In genomic region chr11:57758174-57758573, GRCh38 we compare ENCODE assay signal across 25 cellular contexts. TPM values are rescaled to one million over a fixed set of nuclear protein-coding genes. Genes with fewer than 3 reads are reported as not detected.
DNase-seq lines count a peak whose midpoint lies in the region; ATAC-seq and TF ChIP-seq lines count a peak whose summit lies in the region.
"Had no signal": no experiment of that assay in that cellular context is flagged by ENCODE, and none has a peak within 500 bp of the region (broad histone marks: within the 10 kb centered on the region; RNA-seq: fewer than 3 reads in every experiment).

No MANE protein-coding gene starts in this region.

- intact Hi-C loops in dendritic cell treated with granulocyte-macrophage colony-stimulating factor and Interleukin-4, amounts not matched to agents 40 ng/mL and 50 ng/mL, for 4 days (cut with micrococcal nuclease), result loop anchor here (10.0 kb wide), 1 partner anchor 767 kb away; no protein-coding TSS in a partner anchor

- H3K27ac Mint-ChIP-seq in activated naive CD8-positive, alpha-beta T cell treated with anti-CD3 and anti-CD28 coated beads for 36 hours, result peak overlapping the region; percentile 4
- H3K27ac Mint-ChIP-seq in activated naive CD8-positive, alpha-beta T cell treated with anti-CD3 and anti-CD28 coated beads, Interleukin-2, amount 50 U/mL, for 24 hours, result no peak overlapping the region
- peak overlapping the region; percentile 6 for H3K27ac Mint-ChIP-seq in dendritic cell treated with granulocyte-macrophage colony-stimulating factor and Interleukin-4, amounts not matched to agents 40 ng/mL and 50 ng/mL, for 4 days
- H3K27ac Mint-ChIP-seq in glutamatergic neuron (ENCODE audit: unreplicated experiment), result no peak overlapping the region
- H3K27ac Mint-ChIP-seq: CD14-positive monocyte; CD4-positive, alpha-beta memory T cell; CD4-positive, CD25-positive, alpha-beta regulatory T cell had no signal

- ATAC-seq in activated naive CD8-positive, alpha-beta T cell treated with anti-CD3 and anti-CD28 coated beads, Interleukin-2, amount 50 U/mL, for 24 hours, result no peak
- ATAC-seq in HG02588 (IDR thresholded peaks at IDR 0.05; ENCODE audit: unreplicated experiment), result no peak
- ATAC-seq: GM12878 had no signal

- no peak overlapping the region for H3K4me3 Mint-ChIP-seq in activated naive CD8-positive, alpha-beta T cell treated with anti-CD3 and anti-CD28 coated beads for 36 hours
- H3K4me3 Mint-ChIP-seq in activated naive CD8-positive, alpha-beta T cell treated with anti-CD3 and anti-CD28 coated beads, Interleukin-2, amount 50 U/mL, for 24 hours, result no peak overlapping the region
- H3K4me3 Mint-ChIP-seq in dendritic cell treated with granulocyte-macrophage colony-stimulating factor and Interleukin-4, amounts not matched to agents 40 ng/mL and 50 ng/mL, for 4 days, result no peak overlapping the region
- H3K4me3 Mint-ChIP-seq in glutamatergic neuron (ENCODE audit: unreplicated experiment), result peak overlapping the region; percentile 13
- H3K4me3 Mint-ChIP-seq: CD14-positive monocyte; CD4-positive, alpha-beta memory T cell; CD4-positive, CD25-positive, alpha-beta regulatory T cell; CD8-positive, alpha-beta memory T cell had no signal

- H3K9me3 Mint-ChIP-seq in activated naive CD8-positive, alpha-beta T cell treated with anti-CD3 and anti-CD28 coated beads for 36 hours, result no peaks in the 10 kb centered on the region
- no peaks in the 10 kb centered on the region for H3K9me3 Mint-ChIP-seq in activated naive CD8-positive, alpha-beta T cell treated with anti-CD3 and anti-CD28 coated beads, Interleukin-2, amount 50 U/mL, for 24 hours
- no peaks in the 10 kb centered on the region for H3K9me3 Mint-ChIP-seq in dendritic cell treated with granulocyte-macrophage colony-stimulating factor and Interleukin-4, amounts not matched to agents 40 ng/mL and 50 ng/mL, for 4 days
- peaks cover 8% of the 10 kb centered on the region for H3K9me3 Mint-ChIP-seq in glutamatergic neuron (ENCODE audit: unreplicated experiment)
- H3K9me3 Mint-ChIP-seq: CD4-positive, alpha-beta memory T cell; CD4-positive, CD25-positive, alpha-beta regulatory T cell; CD8-positive, alpha-beta memory T cell had no signal

- peaks cover 4% of the 10 kb centered on the region for H3K36me3 Mint-ChIP-seq in activated naive CD8-positive, alpha-beta T cell treated with anti-CD3 and anti-CD28 coated beads for 36 hours
- peaks cover 6% of the 10 kb centered on the region for H3K36me3 Mint-ChIP-seq in activated naive CD8-positive, alpha-beta T cell treated with anti-CD3 and anti-CD28 coated beads, Interleukin-2, amount 50 U/mL, for 24 hours (ENCODE audit: low read depth)
- peaks cover 10% of the 10 kb centered on the region for H3K36me3 Mint-ChIP-seq in dendritic cell treated with granulocyte-macrophage colony-stimulating factor and Interleukin-4, amounts not matched to agents 40 ng/mL and 50 ng/mL, for 4 days (ENCODE audit: low read depth)
- no peaks in the 10 kb centered on the region for H3K36me3 Mint-ChIP-seq in glutamatergic neuron (ENCODE audit: unreplicated experiment)
- H3K36me3 Mint-ChIP-seq: CD14-positive monocyte; CD4-positive, alpha-beta memory T cell had no signal

- peaks cover 13% of the 10 kb centered on the region for H3K4me1 Mint-ChIP-seq in activated naive CD8-positive, alpha-beta T cell treated with anti-CD3 and anti-CD28 coated beads for 36 hours
- H3K4me1 Mint-ChIP-seq in activated naive CD8-positive, alpha-beta T cell treated with anti-CD3 and anti-CD28 coated beads, Interleukin-2, amount 50 U/mL, for 24 hours, result peaks cover 19% of the 10 kb centered on the region
- peaks cover 1% of the 10 kb centered on the region for H3K4me1 Mint-ChIP-seq in dendritic cell treated with granulocyte-macrophage colony-stimulating factor and Interleukin-4, amounts not matched to agents 40 ng/mL and 50 ng/mL, for 4 days (ENCODE audit: low read depth)
- peaks cover 3% of the 10 kb centered on the region for H3K4me1 Mint-ChIP-seq in glutamatergic neuron (ENCODE audit: low read depth, unreplicated experiment)
- H3K4me1 Mint-ChIP-seq: CD8-positive, alpha-beta memory T cell had no signal

- no peak for DNase-seq in activated naive CD8-positive, alpha-beta T cell treated with anti-CD3 and anti-CD28 coated beads for 36 hours
- DNase-seq in activated naive CD8-positive, alpha-beta T cell treated with anti-CD3 and anti-CD28 coated beads, Interleukin-2, amount 50 U/mL, for 24 hours, result no peak
- DNase-seq in glutamatergic neuron, result no peak
- DNase-seq: 8988T; ACHN; BE2C; C1 segment of cervical spinal cord; CD4-positive, alpha-beta memory T cell; CD4-positive, CD25-positive, alpha-beta regulatory T cell; CD8-positive, alpha-beta memory T cell; COR-L47; DMS 273 treated with DMSO at 0.1 percent for 48 hours; DMS153; DMS53; DMS79; DND-41; EL; GDM1 had no signal

- H3K27me3 Mint-ChIP-seq in activated naive CD8-positive, alpha-beta T cell treated with anti-CD3 and anti-CD28 coated beads for 36 hours, result no peaks in the 10 kb centered on the region
- no peaks in the 10 kb centered on the region for H3K27me3 Mint-ChIP-seq in activated naive CD8-positive, alpha-beta T cell treated with anti-CD3 and anti-CD28 coated beads, Interleukin-2, amount 50 U/mL, for 24 hours
- no peaks in the 10 kb centered on the region for H3K27me3 Mint-ChIP-seq in dendritic cell treated with granulocyte-macrophage colony-stimulating factor and Interleukin-4, amounts not matched to agents 40 ng/mL and 50 ng/mL, for 4 days
- peaks cover 3% of the 10 kb centered on the region for H3K27me3 Mint-ChIP-seq in glutamatergic neuron (ENCODE audit: unreplicated experiment)
- H3K27me3 Mint-ChIP-seq: CD4-positive, CD25-positive, alpha-beta regulatory T cell; CD8-positive, alpha-beta memory T cell had no signal

- TF ChIP-seq CTCF in glutamatergic neuron (IDR thresholded peaks at IDR 0.05; ENCODE audit: partially characterized antibody, unreplicated experiment), result no peak

RNA-seq across cellular contexts. Expression of gene CTNND1, which starts 3.4 kb away (rescaled TPM):
- 1 to 10 TPM; 6.4 to 8.2 TPM for total RNA-seq in activated naive CD8-positive, alpha-beta T cell treated with anti-CD3 and anti-CD28 coated beads for 36 hours
- total RNA-seq in glutamatergic neuron (ENCODE audit: unreplicated experiment), result 344 TPM

RNA-seq across cellular contexts. Expression of gene BTBD18, which starts 6.6 kb away (rescaled TPM):
- not detected for total RNA-seq in activated naive CD8-positive, alpha-beta T cell treated with anti-CD3 and anti-CD28 coated beads for 36 hours
- total RNA-seq in glutamatergic neuron (ENCODE audit: unreplicated experiment), result not detected
- total RNA-seq: A673; CD4-positive, alpha-beta memory T cell; CD4-positive, CD25-positive, alpha-beta regulatory T cell; CD8-positive, alpha-beta memory T cell; Daoy; G401; GM12878 had no signal

RNA-seq across cellular contexts. Expression of gene SELENOH, which starts 16.9 kb away (rescaled TPM):
- total RNA-seq in activated naive CD8-positive, alpha-beta T cell treated with anti-CD3 and anti-CD28 coated beads for 36 hours, result 100 to 1,000 TPM; 255 to 290 TPM
- total RNA-seq in glutamatergic neuron (ENCODE audit: unreplicated experiment), result 98.8 TPM

RNA-seq across cellular contexts. Expression of gene TMX2, which starts 45.8 kb away (rescaled TPM):
- 10 to 100 TPM; 94.9 to 99.1 TPM for total RNA-seq in activated naive CD8-positive, alpha-beta T cell treated with anti-CD3 and anti-CD28 coated beads for 36 hours
- 94.5 TPM for total RNA-seq in glutamatergic neuron (ENCODE audit: unreplicated experiment)

RNA-seq across cellular contexts. Expression of gene MED19, which starts 46.2 kb away (rescaled TPM):
- 10 to 100 TPM; 13.8 to 14.9 TPM for total RNA-seq in activated naive CD8-positive, alpha-beta T cell treated with anti-CD3 and anti-CD28 coated beads for 36 hours
- 30.9 TPM for total RNA-seq in glutamatergic neuron (ENCODE audit: unreplicated experiment)

Comparison
In these comparisons a context has a peak if more than half of its experiments do, and no peak if none do; other contexts are left out.
1. H3K27ac Mint-ChIP-seq: peak in activated naive CD8-positive, alpha-beta T cell treated with anti-CD3 and anti-CD28 coated beads for 36 hours (single experiment) and dendritic cell treated with granulocyte-macrophage colony-stimulating factor and Interleukin-4, amounts not matched to agents 40 ng/mL and 50 ng/mL, for 4 days (single experiment); none in activated naive CD8-positive, alpha-beta T cell treated with anti-CD3 and anti-CD28 coated beads, Interleukin-2, amount 50 U/mL, for 24 hours (single experiment) and glutamatergic neuron (single experiment).
2. RNA of gene CTNND1, which starts 3.4 kb away (total RNA-seq): 344 TPM in glutamatergic neuron (single experiment); 6.4 to 8.2 TPM in activated naive CD8-positive, alpha-beta T cell treated with anti-CD3 and anti-CD28 coated beads for 36 hours; every median in the first group is over 10 times any median in the second.